Comparison of ENCODE assay signal across 1 cellular context in the genomic region with DNA sequence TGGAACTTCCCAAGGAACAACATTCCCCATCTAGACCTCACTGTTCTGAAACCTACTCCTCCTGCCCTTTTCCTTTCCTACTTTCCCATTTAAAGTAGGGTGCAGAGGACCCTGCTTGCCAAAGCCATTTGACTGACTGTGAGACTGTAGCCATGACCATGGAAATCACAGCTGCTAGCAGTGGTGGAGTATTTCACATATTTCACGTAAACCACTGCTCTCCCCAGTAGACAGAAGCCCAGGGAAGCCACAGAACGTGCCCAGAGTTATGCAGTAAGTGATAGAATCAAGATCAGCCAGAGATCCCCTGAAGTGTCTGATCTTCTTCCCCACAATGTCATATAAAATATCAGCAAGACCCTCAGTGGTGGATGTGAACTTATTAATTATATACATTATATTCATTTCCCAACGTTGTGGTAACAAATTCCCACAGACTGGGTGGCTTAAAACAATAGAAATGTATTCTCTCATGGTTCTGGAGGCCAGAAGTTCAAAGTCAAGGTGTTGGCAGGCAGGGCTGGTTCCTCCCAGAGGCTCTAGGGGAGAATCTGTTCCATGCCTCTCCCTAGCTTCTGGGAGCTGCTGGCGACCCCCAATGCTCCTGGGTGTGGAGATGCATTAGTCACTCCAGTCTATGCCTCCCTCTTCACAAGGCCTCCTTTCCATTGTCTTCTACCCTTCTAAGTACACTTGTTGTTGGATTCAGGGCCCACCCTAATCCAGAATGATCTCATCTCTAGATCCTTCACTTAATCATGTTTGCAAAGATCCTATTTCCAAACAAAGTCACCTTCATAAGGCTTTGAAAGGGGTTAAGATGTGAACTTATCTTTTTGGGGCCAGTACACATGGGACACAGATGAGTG.
TF ChIP-seq lines count a peak whose summit lies in the region.

No MANE protein-coding gene starts in this region.

TF ChIP-seq in GM23338, 12 proteins besides CTCF, POLR2A, EP300 and RAD21 (continued from another document):
- TF ChIP-seq, protein P1, sequence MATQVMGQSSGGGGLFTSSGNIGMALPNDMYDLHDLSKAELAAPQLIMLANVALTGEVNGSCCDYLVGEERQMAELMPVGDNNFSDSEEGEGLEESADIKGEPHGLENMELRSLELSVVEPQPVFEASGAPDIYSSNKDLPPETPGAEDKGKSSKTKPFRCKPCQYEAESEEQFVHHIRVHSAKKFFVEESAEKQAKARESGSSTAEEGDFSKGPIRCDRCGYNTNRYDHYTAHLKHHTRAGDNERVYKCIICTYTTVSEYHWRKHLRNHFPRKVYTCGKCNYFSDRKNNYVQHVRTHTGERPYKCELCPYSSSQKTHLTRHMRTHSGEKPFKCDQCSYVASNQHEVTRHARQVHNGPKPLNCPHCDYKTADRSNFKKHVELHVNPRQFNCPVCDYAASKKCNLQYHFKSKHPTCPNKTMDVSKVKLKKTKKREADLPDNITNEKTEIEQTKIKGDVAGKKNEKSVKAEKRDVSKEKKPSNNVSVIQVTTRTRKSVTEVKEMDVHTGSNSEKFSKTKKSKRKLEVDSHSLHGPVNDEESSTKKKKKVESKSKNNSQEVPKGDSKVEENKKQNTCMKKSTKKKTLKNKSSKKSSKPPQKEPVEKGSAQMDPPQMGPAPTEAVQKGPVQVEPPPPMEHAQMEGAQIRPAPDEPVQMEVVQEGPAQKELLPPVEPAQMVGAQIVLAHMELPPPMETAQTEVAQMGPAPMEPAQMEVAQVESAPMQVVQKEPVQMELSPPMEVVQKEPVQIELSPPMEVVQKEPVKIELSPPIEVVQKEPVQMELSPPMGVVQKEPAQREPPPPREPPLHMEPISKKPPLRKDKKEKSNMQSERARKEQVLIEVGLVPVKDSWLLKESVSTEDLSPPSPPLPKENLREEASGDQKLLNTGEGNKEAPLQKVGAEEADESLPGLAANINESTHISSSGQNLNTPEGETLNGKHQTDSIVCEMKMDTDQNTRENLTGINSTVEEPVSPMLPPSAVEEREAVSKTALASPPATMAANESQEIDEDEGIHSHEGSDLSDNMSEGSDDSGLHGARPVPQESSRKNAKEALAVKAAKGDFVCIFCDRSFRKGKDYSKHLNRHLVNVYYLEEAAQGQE (IDR thresholded peaks at IDR 0.05; ENCODE audit: unreplicated experiment): no peak
- TF ChIP-seq POLR2AphosphoS5 (IDR thresholded peaks at IDR 0.05; ENCODE audit: low read depth) (no peak), EZH2phosphoT487 (IDR thresholded peaks at IDR 0.05; ENCODE audit: unreplicated experiment) (no peak), JUNB (IDR thresholded peaks at IDR 0.05; ENCODE audit: unreplicated experiment) (no peak), ETS1 (IDR thresholded peaks at IDR 0.05) (no peak), ZNF331 (CRISPR knock-in tag; IDR thresholded peaks at IDR 0.05; ENCODE audit: low read depth) (no peak), ZNF462 (CRISPR knock-in tag; IDR thresholded peaks at IDR 0.05) (no peak), ZNF114 (CRISPR knock-in tag; IDR thresholded peaks at IDR 0.05) (no peak), EZH2 (IDR thresholded peaks at IDR 0.05; ENCODE audit: low read depth, unreplicated experiment) (no peak)
